Comparison of ENCODE assay signal across 1 cellular context in the genomic region with DNA sequence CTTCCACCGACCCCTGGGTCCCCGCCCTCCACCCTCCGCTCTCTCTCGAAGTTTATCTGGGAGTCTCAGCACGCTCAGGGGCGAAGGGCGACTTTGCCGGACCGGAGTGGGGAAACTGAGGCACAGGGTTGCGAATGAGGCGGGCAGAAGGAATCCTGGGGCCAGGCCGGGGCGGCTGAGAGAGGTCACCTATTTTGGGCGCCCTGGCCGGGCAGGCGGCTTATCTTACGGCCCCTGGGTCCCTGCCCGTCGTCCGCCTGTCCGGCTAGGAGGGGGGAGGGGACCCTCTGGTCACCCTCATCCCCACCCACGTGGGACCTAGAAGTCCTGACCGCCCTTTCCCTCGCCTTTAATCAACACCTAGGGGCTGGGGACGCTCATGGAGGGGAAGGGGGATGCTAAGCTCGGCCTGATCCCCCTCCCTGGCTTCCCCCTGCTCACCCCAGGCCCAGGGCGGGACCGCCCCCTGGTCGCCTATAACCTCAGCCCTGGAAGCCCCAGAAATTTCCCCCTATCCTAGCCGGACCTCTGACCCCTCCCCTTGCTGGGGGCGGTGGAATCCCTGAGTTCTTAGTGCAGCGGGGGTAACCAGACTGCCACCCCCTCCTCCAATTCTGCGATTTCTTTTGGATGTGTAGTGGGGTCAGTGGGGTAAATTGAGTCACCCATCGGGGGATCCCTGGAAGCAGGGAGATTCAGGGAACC.
TF ChIP-seq lines count a peak whose summit lies in the region.

No MANE protein-coding gene starts in this region.

TF ChIP-seq in HepG2, 621 proteins besides CTCF, POLR2A, EP300 and RAD21 (continued from another document):
- TF ChIP-seq, protein P1, sequence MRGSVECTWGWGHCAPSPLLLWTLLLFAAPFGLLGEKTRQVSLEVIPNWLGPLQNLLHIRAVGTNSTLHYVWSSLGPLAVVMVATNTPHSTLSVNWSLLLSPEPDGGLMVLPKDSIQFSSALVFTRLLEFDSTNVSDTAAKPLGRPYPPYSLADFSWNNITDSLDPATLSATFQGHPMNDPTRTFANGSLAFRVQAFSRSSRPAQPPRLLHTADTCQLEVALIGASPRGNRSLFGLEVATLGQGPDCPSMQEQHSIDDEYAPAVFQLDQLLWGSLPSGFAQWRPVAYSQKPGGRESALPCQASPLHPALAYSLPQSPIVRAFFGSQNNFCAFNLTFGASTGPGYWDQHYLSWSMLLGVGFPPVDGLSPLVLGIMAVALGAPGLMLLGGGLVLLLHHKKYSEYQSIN (CRISPR knock-in tag; IDR thresholded peaks at IDR 0.05; ENCODE audit: borderline replicate concordance) = no peak
- no peak for TF ChIP-seq YY1 (IDR thresholded peaks at IDR 0.05; ENCODE audit: insufficient read depth, insufficient replicate concordance, low read depth, low read length)
- TF ChIP-seq, protein P2, sequence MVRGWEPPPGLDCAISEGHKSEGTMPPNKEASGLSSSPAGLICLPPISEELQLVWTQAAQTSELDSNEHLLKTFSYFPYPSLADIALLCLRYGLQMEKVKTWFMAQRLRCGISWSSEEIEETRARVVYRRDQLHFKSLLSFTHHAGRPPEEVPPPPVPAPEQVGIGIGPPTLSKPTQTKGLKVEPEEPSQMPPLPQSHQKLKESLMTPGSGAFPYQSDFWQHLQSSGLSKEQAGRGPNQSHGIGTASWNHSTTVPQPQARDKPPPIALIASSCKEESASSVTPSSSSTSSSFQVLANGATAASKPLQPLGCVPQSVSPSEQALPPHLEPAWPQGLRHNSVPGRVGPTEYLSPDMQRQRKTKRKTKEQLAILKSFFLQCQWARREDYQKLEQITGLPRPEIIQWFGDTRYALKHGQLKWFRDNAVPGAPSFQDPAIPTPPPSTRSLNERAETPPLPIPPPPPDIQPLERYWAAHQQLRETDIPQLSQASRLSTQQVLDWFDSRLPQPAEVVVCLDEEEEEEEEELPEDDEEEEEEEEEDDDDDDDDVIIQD (CRISPR knock-in tag; IDR thresholded peaks at IDR 0.05; ENCODE audit: low read depth) = no peak
- no peak; the same call in 1 of the 2 replicates for TF ChIP-seq SALL1 (CRISPR knock-in tag; IDR thresholded peaks at IDR 0.05)
- no peak for TF ChIP-seq ZNF75D (CRISPR knock-in tag; IDR thresholded peaks at IDR 0.05; ENCODE audit: borderline replicate concordance)
- TF ChIP-seq, protein P3, sequence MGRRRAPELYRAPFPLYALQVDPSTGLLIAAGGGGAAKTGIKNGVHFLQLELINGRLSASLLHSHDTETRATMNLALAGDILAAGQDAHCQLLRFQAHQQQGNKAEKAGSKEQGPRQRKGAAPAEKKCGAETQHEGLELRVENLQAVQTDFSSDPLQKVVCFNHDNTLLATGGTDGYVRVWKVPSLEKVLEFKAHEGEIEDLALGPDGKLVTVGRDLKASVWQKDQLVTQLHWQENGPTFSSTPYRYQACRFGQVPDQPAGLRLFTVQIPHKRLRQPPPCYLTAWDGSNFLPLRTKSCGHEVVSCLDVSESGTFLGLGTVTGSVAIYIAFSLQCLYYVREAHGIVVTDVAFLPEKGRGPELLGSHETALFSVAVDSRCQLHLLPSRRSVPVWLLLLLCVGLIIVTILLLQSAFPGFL (CRISPR knock-in tag; IDR thresholded peaks at IDR 0.05) = no peak
- TF ChIP-seq TBX2 (CRISPR knock-in tag; IDR thresholded peaks at IDR 0.05; ENCODE audit: borderline replicate concordance) = no peak
- TF ChIP-seq XRCC5 (optimal IDR thresholded peaks at IDR 0.05; ENCODE audit: low read length) = no peak
- TF ChIP-seq ZNF446 (CRISPR knock-in tag; IDR thresholded peaks at IDR 0.05) = no peak
- TF ChIP-seq, protein P4, sequence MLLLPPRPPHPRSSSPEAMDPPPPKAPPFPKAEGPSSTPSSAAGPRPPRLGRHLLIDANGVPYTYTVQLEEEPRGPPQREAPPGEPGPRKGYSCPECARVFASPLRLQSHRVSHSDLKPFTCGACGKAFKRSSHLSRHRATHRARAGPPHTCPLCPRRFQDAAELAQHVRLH (CRISPR knock-in tag; IDR thresholded peaks at IDR 0.05; ENCODE audit: borderline replicate concordance, low read depth) = no peak
- TF ChIP-seq, protein P5, sequence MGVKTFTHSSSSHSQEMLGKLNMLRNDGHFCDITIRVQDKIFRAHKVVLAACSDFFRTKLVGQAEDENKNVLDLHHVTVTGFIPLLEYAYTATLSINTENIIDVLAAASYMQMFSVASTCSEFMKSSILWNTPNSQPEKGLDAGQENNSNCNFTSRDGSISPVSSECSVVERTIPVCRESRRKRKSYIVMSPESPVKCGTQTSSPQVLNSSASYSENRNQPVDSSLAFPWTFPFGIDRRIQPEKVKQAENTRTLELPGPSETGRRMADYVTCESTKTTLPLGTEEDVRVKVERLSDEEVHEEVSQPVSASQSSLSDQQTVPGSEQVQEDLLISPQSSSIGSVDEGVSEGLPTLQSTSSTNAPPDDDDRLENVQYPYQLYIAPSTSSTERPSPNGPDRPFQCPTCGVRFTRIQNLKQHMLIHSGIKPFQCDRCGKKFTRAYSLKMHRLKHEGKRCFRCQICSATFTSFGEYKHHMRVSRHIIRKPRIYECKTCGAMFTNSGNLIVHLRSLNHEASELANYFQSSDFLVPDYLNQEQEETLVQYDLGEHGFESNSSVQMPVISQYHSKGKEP (CRISPR knock-in tag; IDR thresholded peaks at IDR 0.05) = no peak
- TF ChIP-seq GABPB1 (CRISPR knock-in tag; IDR thresholded peaks at IDR 0.05) = no peak
- TF ChIP-seq, protein P6, sequence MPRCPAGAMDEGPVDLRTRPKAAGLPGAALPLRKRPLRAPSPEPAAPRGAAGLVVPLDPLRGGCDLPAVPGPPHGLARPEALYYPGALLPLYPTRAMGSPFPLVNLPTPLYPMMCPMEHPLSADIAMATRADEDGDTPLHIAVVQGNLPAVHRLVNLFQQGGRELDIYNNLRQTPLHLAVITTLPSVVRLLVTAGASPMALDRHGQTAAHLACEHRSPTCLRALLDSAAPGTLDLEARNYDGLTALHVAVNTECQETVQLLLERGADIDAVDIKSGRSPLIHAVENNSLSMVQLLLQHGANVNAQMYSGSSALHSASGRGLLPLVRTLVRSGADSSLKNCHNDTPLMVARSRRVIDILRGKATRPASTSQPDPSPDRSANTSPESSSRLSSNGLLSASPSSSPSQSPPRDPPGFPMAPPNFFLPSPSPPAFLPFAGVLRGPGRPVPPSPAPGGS (CRISPR knock-in tag; IDR thresholded peaks at IDR 0.05) = no peak
- TF ChIP-seq XBP1 (CRISPR knock-in tag; IDR thresholded peaks at IDR 0.05) = no peak
- TF ChIP-seq, protein P7, sequence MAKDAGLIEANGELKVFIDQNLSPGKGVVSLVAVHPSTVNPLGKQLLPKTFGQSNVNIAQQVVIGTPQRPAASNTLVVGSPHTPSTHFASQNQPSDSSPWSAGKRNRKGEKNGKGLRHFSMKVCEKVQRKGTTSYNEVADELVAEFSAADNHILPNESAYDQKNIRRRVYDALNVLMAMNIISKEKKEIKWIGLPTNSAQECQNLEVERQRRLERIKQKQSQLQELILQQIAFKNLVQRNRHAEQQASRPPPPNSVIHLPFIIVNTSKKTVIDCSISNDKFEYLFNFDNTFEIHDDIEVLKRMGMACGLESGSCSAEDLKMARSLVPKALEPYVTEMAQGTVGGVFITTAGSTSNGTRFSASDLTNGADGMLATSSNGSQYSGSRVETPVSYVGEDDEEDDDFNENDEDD (CRISPR knock-in tag; IDR thresholded peaks at IDR 0.05; ENCODE audit: borderline replicate concordance) = no peak
- TF ChIP-seq ZNF543 (CRISPR knock-in tag; IDR thresholded peaks at IDR 0.05) = no peak
- no peak for TF ChIP-seq SIN3A (IDR thresholded peaks at IDR 0.05; ENCODE audit: borderline replicate concordance, low read depth, low read length)
- no peak for TF ChIP-seq ZNF563 (CRISPR knock-in tag; IDR thresholded peaks at IDR 0.05)
